Comparison of ENCODE assay signal across 2 cellular contexts in genomic region chr12:69688496-69689427, GRCh38.
TF ChIP-seq lines count a peak whose summit lies in the region.

No MANE protein-coding gene starts in this region.

TF ChIP-seq in HEK293T, 16 proteins besides CTCF, POLR2A, EP300 and RAD21:
- no peak for TF ChIP-seq TARDBP (IDR thresholded peaks at IDR 0.05)
- 0 out of 2 replicates have a peak, but pooled peaks have one; percentile 23 for TF ChIP-seq L3MBTL2 (conservative IDR thresholded peaks at IDR 0.05)

TF ChIP-seq in K562, 482 proteins besides CTCF, POLR2A, EP300 and RAD21 (continues in another document):
- no peak for TF ChIP-seq ZNF695 (CRISPR knock-in tag; IDR thresholded peaks at IDR 0.05)
- 0 out of 2 replicates have a peak, but pooled peaks have one; percentile 13 for TF ChIP-seq CBFA2T3 (IDR thresholded peaks at IDR 0.05)
- no peak for TF ChIP-seq EP400 (IDR thresholded peaks at IDR 0.05)
- 0 out of 2 replicates have a peak, but pooled peaks have one; percentile 37 for TF ChIP-seq L3MBTL2 (IDR thresholded peaks at IDR 0.05)
- TF ChIP-seq NFE2L1 (tag; IDR thresholded peaks at IDR 0.05; ENCODE audit: borderline replicate concordance, low read depth): no peak
- peak; percentile 36 for TF ChIP-seq ETV1 (tag; conservative IDR thresholded peaks at IDR 0.05; ENCODE audit: low read depth)
- TF ChIP-seq HMG20B (CRISPR knock-in tag; IDR thresholded peaks at IDR 0.05): no peak
- TF ChIP-seq ZNF318 (IDR thresholded peaks at IDR 0.05; ENCODE audit: borderline replicate concordance in 1 of 2, low read depth in 1 of 2): no peak
- no peak for TF ChIP-seq CBX2 (IDR thresholded peaks at IDR 0.05; ENCODE audit: insufficient read depth, low read length, poor library complexity, severe bottlenecking)
- no peak for TF ChIP-seq PTBP1 (IDR thresholded peaks at IDR 0.05; ENCODE audit: low read depth, low read length)
- TF ChIP-seq ZNF764 (CRISPR knock-in tag; IDR thresholded peaks at IDR 0.05; ENCODE audit: low read depth): no peak
- 0 out of 2 replicates have a peak, but pooled peaks have one; percentile 23 for TF ChIP-seq MAFG (tag; conservative IDR thresholded peaks at IDR 0.05)
- no peak for TF ChIP-seq CREBBP (IDR thresholded peaks at IDR 0.05; ENCODE audit: low read depth, low read length)
- TF ChIP-seq JUND (IDR thresholded peaks at IDR 0.05; ENCODE audit: borderline replicate concordance, low read depth, low read length): peak; percentile 86
- peak; percentile 76; the same call in 1 of the 3 replicates for TF ChIP-seq JUND (tag; IDR thresholded peaks at IDR 0.05; ENCODE audit: borderline replicate concordance, low read depth, low read length)
- TF ChIP-seq ZBTB1 (CRISPR knock-in tag; IDR thresholded peaks at IDR 0.05; ENCODE audit: borderline replicate concordance, low read depth): no peak
- peak; percentile 55; the same call in 1 of the 2 replicates for TF ChIP-seq ZNF316 (IDR thresholded peaks at IDR 0.05)
- no peak for TF ChIP-seq PURB (CRISPR knock-in tag; IDR thresholded peaks at IDR 0.05; ENCODE audit: low read depth)
- TF ChIP-seq MNT (conservative IDR thresholded peaks at IDR 0.05): peak in 1 of 2 experiments; percentile 32; a peak in 1 of 4 replicates
- TF ChIP-seq HIVEP1 (CRISPR knock-in tag; IDR thresholded peaks at IDR 0.05): no peak
- TF ChIP-seq ZNF407 (IDR thresholded peaks at IDR 0.05; ENCODE audit: low read depth): no peak
- TF ChIP-seq SMARCE1 (IDR thresholded peaks at IDR 0.05): peak; percentile 69; the same call in 1 of the 2 replicates
- no peak for TF ChIP-seq NR0B1 (IDR thresholded peaks at IDR 0.05; ENCODE audit: partially characterized antibody)
- peak; percentile 67 for TF ChIP-seq DPF2 (IDR thresholded peaks at IDR 0.05)
- peak; percentile 81 to 97; a peak in 3 of 4 replicates for TF ChIP-seq UBTF (IDR thresholded peaks at IDR 0.05; ENCODE audit: borderline replicate concordance in 1 of 2, low read depth in 2 of 2, low read length in 2 of 2)
- no peak for TF ChIP-seq ZBED1 (IDR thresholded peaks at IDR 0.05)
- TF ChIP-seq RBBP5 (IDR thresholded peaks at IDR 0.05; ENCODE audit: borderline replicate concordance, insufficient read depth, low read length, poor library complexity, severe bottlenecking): peak; percentile 49
- no peak for TF ChIP-seq POLR2AphosphoS2 (IDR thresholded peaks at IDR 0.05; ENCODE audit: low read length)
